28 cellular contexts compared by ENCODE assay signal in the genomic region with DNA sequence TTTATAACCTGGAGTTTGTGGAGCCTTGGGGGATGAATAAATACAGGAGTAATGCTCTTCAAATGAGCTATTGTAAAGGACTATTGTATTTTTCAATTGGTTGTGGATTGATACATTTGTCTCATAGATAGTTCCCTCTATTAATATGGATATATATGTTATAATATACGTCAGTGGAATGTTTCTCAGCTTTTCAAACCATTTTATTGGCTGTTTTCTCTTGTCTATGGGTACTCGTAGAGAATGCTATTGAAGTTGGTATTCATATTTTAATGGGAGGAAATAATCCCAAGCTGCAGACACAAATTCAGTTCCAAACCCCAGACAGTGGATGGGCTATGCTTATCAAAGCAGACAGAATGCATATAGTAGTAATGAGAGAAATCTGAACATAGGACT.
"Had no signal": no experiment of that assay in that cellular context is flagged by ENCODE, and none has a peak within 500 bp of the region (broad histone marks: within the 10 kb centered on the region; RNA-seq: fewer than 3 reads in every experiment).

No MANE protein-coding gene starts in this region.

- DNase-seq: activated CD4-positive, alpha-beta memory T cell treated with anti-CD3 and anti-CD28 coated beads, Interleukin-2, amount 10 ng/mL, durations not matched to agents 7 days and 5 days; activated CD4-positive, alpha-beta T cell treated with anti-CD3 and anti-CD28 coated beads for 1 hour; activated CD4-positive, alpha-beta T cell treated with anti-CD3 and anti-CD28 coated beads for 48 hours; activated CD4-positive, CD25-positive, alpha-beta regulatory T cell; activated CD8-positive, alpha-beta memory T cell treated with anti-CD3 and anti-CD28 coated beads for 24 hours; activated CD8-positive, alpha-beta memory T cell treated with anti-CD3 and anti-CD28 coated beads, Interleukin-2, amount 10 ng/mL, durations not matched to agents 7 days and 5 days; activated CD8-positive, alpha-beta memory T cell treated with anti-CD3 and anti-CD28 coated beads, Interleukin-2, amount 50 U/mL, for 48 hours; activated effector memory CD4-positive, alpha-beta T cell treated with Interleukin-2 at 50 U/mL for 16 hours; activated naive CD4-positive, alpha-beta T cell; activated naive CD4-positive, alpha-beta T cell treated with anti-CD3 and anti-CD28 coated beads, Interleukin-2, amount 50 U/mL, for 16 hours; activated naive CD8-positive, alpha-beta T cell treated with anti-CD3 and anti-CD28 coated beads for 36 hours; activated T-cell treated with anti-CD3 and anti-CD28 coated beads, Interleukin-2, amount 50 U/mL, for 48 hours; amniotic stem cell; aorta; NCI-H1105; NCI-H1417 treated with DMSO at 0.1 percent for 48 hours; NCI-H187 treated with DMSO at 0.1 percent for 48 hours; NCI-H2081 treated with DMSO at 0.1 percent for 48 hours; NCI-H345; NCI-H524 treated with DMSO at 0.1 percent for 48 hours; SIG-M5; SW 1271; T-helper 1 cell; T-helper 9 cell; WERI-Rb-1 had no signal

- H3K27me3 ChIP-seq: cardiac muscle cell had no signal

- H3K4me3 ChIP-seq: cardiac muscle cell had no signal

- H3K36me3 ChIP-seq: cardiac muscle cell, WERI-Rb-1 had no signal

- H3K27ac ChIP-seq: cardiac muscle cell, RWPE1, WERI-Rb-1 had no signal

- ATAC-seq: activated CD8-positive, alpha-beta memory T cell treated with anti-CD3 and anti-CD28 coated beads, Interleukin-2, amount 10 ng/mL, durations not matched to agents 7 days and 5 days; Right ventricle myocardium inferior had no signal
